10 cellular contexts compared by ENCODE assay signal in the genomic region with DNA sequence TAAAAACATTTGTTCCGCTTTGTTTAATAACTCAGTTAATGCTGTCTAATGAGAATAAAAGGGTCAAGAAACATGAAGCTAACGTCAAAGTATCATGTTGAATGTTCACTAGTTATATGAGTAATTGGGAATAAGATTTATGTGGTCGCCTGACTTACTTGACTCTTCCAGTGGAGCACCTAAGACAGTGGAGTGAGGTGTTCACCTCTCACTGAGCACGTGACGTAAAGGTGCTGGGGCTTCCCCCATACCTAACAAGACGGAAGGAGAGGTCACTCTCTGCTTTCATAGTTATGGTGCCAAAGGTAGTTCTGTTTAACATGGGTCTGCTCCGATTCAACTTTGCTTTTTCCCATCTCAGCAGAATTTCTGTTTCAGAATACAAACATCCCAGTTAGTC. TPM values are rescaled to one million over a fixed set of nuclear protein-coding genes. Genes with fewer than 3 reads are reported as not detected.
DNase-seq lines count a peak whose midpoint lies in the region; ATAC-seq and TF ChIP-seq lines count a peak whose summit lies in the region.
"Had no signal": no experiment of that assay in that cellular context is flagged by ENCODE, and none has a peak within 500 bp of the region (broad histone marks: within the 10 kb centered on the region; RNA-seq: fewer than 3 reads in every experiment).

No MANE protein-coding gene starts in this region.

- no peaks in the 10 kb centered on the region for H3K9me2 ChIP-seq in Karpas-422 (replicated peaks; ENCODE audit: insufficient read depth, low read length)

- H3K27ac ChIP-seq in Karpas-422 (ENCODE audit: low read length) = peak overlapping the region; percentile 94
- H3K27ac ChIP-seq: SJSA1 had no signal

- in situ Hi-C loops in GM18951 (cut with MboI; ENCODE audit: low sequenced_read_pairs, unreplicated experiment) = loop anchor here (25.0 kb wide), 1 partner anchor 304 kb away; the partner anchor contains the start of gene EXO1

- peak; percentile 44 for TF ChIP-seq POLR2A in GM18951 (IDR thresholded peaks at IDR 0.05; ENCODE audit: extremely low read depth, insufficient read depth, insufficient read length)

- DNase-seq in Karpas-422 (peak; percentile 47), renal cortical epithelial cell (ENCODE audit: low read depth) (peak; percentile 43), DMS 273 treated with DMSO at 0.1 percent for 48 hours (lab: John Stamatoyannopoulos, UW) (no peak), GM03348 (ENCODE audit: low spot score) (no peak), inferior parietal cortex (ENCODE audit: extremely low spot score) (no peak), activated gamma-delta T cell (lab: John Stamatoyannopoulos, UW) (no peak)
- DNase-seq: anterior cingulate cortex had no signal

- no peaks in the 10 kb centered on the region for H3K27me3 ChIP-seq in Karpas-422 (ENCODE audit: low read length)

- peaks cover 33% of the 10 kb centered on the region for H3K4me1 ChIP-seq in Karpas-422 (ENCODE audit: low read length)
- H3K4me1 ChIP-seq: SJSA1 had no signal

- ATAC-seq in HG02571 (IDR thresholded peaks at IDR 0.05; ENCODE audit: unreplicated experiment) = peak; percentile 56

- peak overlapping the region; percentile 61 for H3K4me3 ChIP-seq in Karpas-422 (ENCODE audit: low read length)

- no peaks in the 10 kb centered on the region for H3K9me3 ChIP-seq in Karpas-422 (ENCODE audit: low read length)
- H3K9me3 ChIP-seq: SJSA1 had no signal

- no peak overlapping the region for H2AFZ ChIP-seq in Karpas-422 (ENCODE audit: low read length)

- peak overlapping the region; percentile 35; the same call in 1 of the 2 replicates for H3K9ac ChIP-seq in Karpas-422 (ENCODE audit: low read length)

- peak overlapping the region; percentile 70 for H3K4me2 ChIP-seq in Karpas-422 (ENCODE audit: low read depth, low read length, poor library complexity, severe bottlenecking)

- H3K79me2 ChIP-seq in Karpas-422 (ENCODE audit: low read length) = no peaks in the 10 kb centered on the region

- no peaks in the 10 kb centered on the region for H3K36me3 ChIP-seq in Karpas-422 (ENCODE audit: insufficient read depth, low read length)
- H3K36me3 ChIP-seq: SJSA1 had no signal

- H4K20me1 ChIP-seq in Karpas-422 (ENCODE audit: insufficient read depth, low read depth, low read length) = no peaks in the 10 kb centered on the region

RNA-seq across cellular contexts. Expression of gene KMO, which starts 0.7 kb away (rescaled TPM):
- 2.8 and 5.8 TPM in 2 replicates for total RNA-seq in Karpas-422 (2014; rRNA removed; shearing (Covaris generic); ENCODE audit: low replicate concordance)
- total RNA-seq in renal cortical epithelial cell = 2.8 and 11.3 TPM in 2 replicates

RNA-seq across cellular contexts. Expression of gene FH, which starts 13.3 kb away (rescaled TPM):
- total RNA-seq in Karpas-422 (2014; rRNA removed; shearing (Covaris generic); ENCODE audit: low replicate concordance) = 40.3 and 58.3 TPM in 2 replicates
- total RNA-seq in renal cortical epithelial cell = 85.8 TPM in 2 replicates

Comparison
In these comparisons a context has a peak if more than half of its experiments do, and no peak if none do; other contexts are left out.
1. DNase-seq: peak in Karpas-422 (single experiment) and renal cortical epithelial cell (single experiment); none in DMS 273 treated with DMSO at 0.1 percent for 48 hours (single experiment), GM03348 (single experiment), inferior parietal cortex (single experiment) and activated gamma-delta T cell (single experiment).